Comparison of ENCODE assay signal across 11 cellular contexts in the genomic region with DNA sequence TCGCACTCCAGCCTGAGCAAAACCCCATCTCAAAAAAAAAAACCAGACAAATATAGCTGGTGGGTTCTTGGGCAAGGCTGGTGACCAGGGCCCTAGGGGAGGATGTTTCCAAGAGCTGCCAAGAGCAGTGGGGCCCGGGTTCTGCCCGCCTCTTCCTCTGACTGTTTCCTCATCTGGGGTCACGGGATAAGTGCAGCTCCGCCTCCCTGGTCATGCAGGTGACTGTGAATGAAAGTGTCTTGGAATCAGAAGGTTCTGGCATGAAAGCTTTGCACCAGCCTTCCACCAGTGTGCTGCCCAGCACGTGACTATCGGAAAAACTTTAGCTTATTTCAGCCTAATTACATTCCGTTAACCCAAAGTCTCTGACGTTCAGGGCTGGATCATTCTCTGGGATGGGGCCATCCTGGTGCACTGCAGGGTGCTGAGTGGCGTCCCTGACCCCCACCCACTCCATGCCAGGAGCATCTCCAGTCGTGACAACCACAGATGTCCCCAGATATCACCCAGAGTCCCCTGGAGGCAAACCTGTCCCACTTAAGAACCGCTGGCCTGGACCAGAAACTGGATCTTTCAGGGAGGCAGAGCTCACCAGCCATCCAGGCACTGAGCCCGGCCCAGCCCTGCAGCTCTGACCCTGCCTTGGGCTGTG.
DNase-seq lines count a peak whose midpoint lies in the region; ATAC-seq and TF ChIP-seq lines count a peak whose summit lies in the region.
"Had no signal": no experiment of that assay in that cellular context is flagged by ENCODE, and none has a peak within 500 bp of the region (broad histone marks: within the 10 kb centered on the region; RNA-seq: fewer than 3 reads in every experiment).

No MANE protein-coding gene starts in this region.

- peaks cover 18% of the 10 kb centered on the region for H3K4me1 ChIP-seq in vagina

- CTCF ChIA-PET in activated naive CD4-positive, alpha-beta T cell treated with anti-CD3 and anti-CD28 coated beads for 36 hours (lab: Charles Lee) = interaction anchor here (0.6 to 7.6 kb wide), 8 partner anchors 8 to 223 kb away, joined by 4 to 64 read pairs (median 4); partner anchors contain the start of gene GADD45B

- no peaks in the 10 kb centered on the region for H3K27me3 ChIP-seq in layer of hippocampus (ENCODE audit: control insufficient read depth, insufficient read depth, low read length)
- no peaks in the 10 kb centered on the region for H3K27me3 ChIP-seq in vagina

- peaks cover 8% of the 10 kb centered on the region for H3K9me3 Mint-ChIP-seq in activated naive CD4-positive, alpha-beta T cell treated with anti-CD3 and anti-CD28 coated beads for 36 hours

- H3K27ac Mint-ChIP-seq in activated naive CD4-positive, alpha-beta T cell treated with anti-CD3 and anti-CD28 coated beads for 36 hours = peak overlapping the region; percentile 91
- H3K27ac Mint-ChIP-seq in T-helper 17 cell = no peak overlapping the region

- peak; percentile 87 for DNase-seq in activated naive CD4-positive, alpha-beta T cell treated with anti-CD3 and anti-CD28 coated beads for 36 hours
- DNase-seq in activated naive CD4-positive, alpha-beta T cell treated with Interleukin-2 at 50 U/mL for 16 hours = no peak
- DNase-seq in T-helper 17 cell = no peak
- DNase-seq in substantia nigra (lab: John Stamatoyannopoulos, UW) = peak in 11 of 49 donors; percentile 20 to 62 (median 33)
- DNase-seq in vagina (ENCODE audit: extremely low spot score in 2 of 2) = no peak
- DNase-seq in activated effector memory CD4-positive, alpha-beta T cell treated with Interleukin-2 at 50 U/mL for 16 hours = no peak
- DNase-seq in stimulated activated CD8-positive, alpha-beta memory T cell treated with anti-CD3 and anti-CD28 coated beads, Interleukin-4, amount 100 ng/mL, for 48 hours = no peak
- DNase-seq: ACHN, NCI-H524 treated with DMSO at 0.1 percent for 48 hours, retina had no signal

- H3K4me3 Mint-ChIP-seq in activated naive CD4-positive, alpha-beta T cell treated with anti-CD3 and anti-CD28 coated beads for 36 hours = no peak overlapping the region
- peak overlapping the region; percentile 77 for H3K4me3 Mint-ChIP-seq in T-helper 17 cell

- ATAC-seq in T-helper 17 cell = peak; percentile 15

- H3K9me3 ChIP-seq in T-helper 17 cell (ENCODE audit: control insufficient read depth, low read length, poor library complexity, severe bottlenecking) (no peaks in the 10 kb centered on the region), vagina (no peaks in the 10 kb centered on the region)

- peak overlapping the region; percentile 48 for H3K27ac ChIP-seq in layer of hippocampus (ENCODE audit: low read depth, low read length)
- peak overlapping the region; percentile 63 for H3K27ac ChIP-seq in substantia nigra (ENCODE audit: low read depth, low read length, poor library complexity, severe bottlenecking)
- no peak overlapping the region for H3K27ac ChIP-seq in vagina

- H3K4me3 ChIP-seq in vagina = no peak overlapping the region

- H3K36me3 Mint-ChIP-seq in activated naive CD4-positive, alpha-beta T cell treated with anti-CD3 and anti-CD28 coated beads for 36 hours (ENCODE audit: low read depth) = peaks cover 2% of the 10 kb centered on the region
- no peaks in the 10 kb centered on the region for H3K36me3 Mint-ChIP-seq in T-helper 17 cell (ENCODE audit: low read depth)

- H3K36me3 ChIP-seq in vagina = no peaks in the 10 kb centered on the region

- peaks cover 70% of the 10 kb centered on the region for H3K4me1 Mint-ChIP-seq in activated naive CD4-positive, alpha-beta T cell treated with anti-CD3 and anti-CD28 coated beads for 36 hours (ENCODE audit: low read depth)
- peaks cover 41% of the 10 kb centered on the region for H3K4me1 Mint-ChIP-seq in T-helper 17 cell

- TF ChIP-seq CTCF in vagina (IDR thresholded peaks at IDR 0.05) = no peak

- intact Hi-C loops in activated naive CD4-positive, alpha-beta T cell treated with anti-CD3 and anti-CD28 coated beads for 36 hours (cut with micrococcal nuclease) = loop anchor here (10.0 kb wide), 1 partner anchor 522 kb away; the partner anchor contains the start of genes IZUMO4 and MOB3A
- intact Hi-C loops in vagina (cut with DNase I) = no loop called here

- TF ChIP-seq POLR2A in vagina (IDR thresholded peaks at IDR 0.05) = no peak

- no peaks in the 10 kb centered on the region for H3K27me3 Mint-ChIP-seq in activated naive CD4-positive, alpha-beta T cell treated with anti-CD3 and anti-CD28 coated beads for 36 hours (ENCODE audit: low read depth)
- H3K27me3 Mint-ChIP-seq in T-helper 17 cell = no peaks in the 10 kb centered on the region
